In genomic region chr1:159945483-159946241, GRCh38 we compare ENCODE assay signal across 8 cellular contexts. TPM values are rescaled to one million over a fixed set of nuclear protein-coding genes. Genes with fewer than 3 reads are reported as not detected.
DNase-seq lines count a peak whose midpoint lies in the region; ATAC-seq, FAIRE-seq and TF ChIP-seq lines count a peak whose summit lies in the region.

IGSF9 (minus strand) TSS chr1:159945613; CDS start chr1:159943454, 2,159 bp downstream.

- H3K36me3 ChIP-seq in A673 (ENCODE audit: insufficient read depth, low read length, poor library complexity, severe bottlenecking), result no peaks in the 10 kb centered on the region
- peaks cover 3% of the 10 kb centered on the region for H3K36me3 ChIP-seq in bronchial epithelial cell (ENCODE audit: control insufficient read depth, insufficient read depth, low read length)
- H3K36me3 ChIP-seq in spleen, result no peaks in the 10 kb centered on the region

- H3K4me1 ChIP-seq in A673 (ENCODE audit: insufficient read depth, low read length, poor library complexity, severe bottlenecking) (peaks cover 6% of the 10 kb centered on the region), spleen (peaks cover 0 to 18% (median 12%) of the 10 kb centered on the region in 6 donors)

- 3 to 5% (median 3%) methylated on average over 43 to 58 of the region's 58 CpGs for WGBS in spleen, 5 donors

- H3K27ac ChIP-seq in A673 (ENCODE audit: low read depth, low read length, poor library complexity, severe bottlenecking) (no peak within 1 kb of the TSS), spleen (no peak within 1 kb of the TSS)

- no peak for FAIRE-seq in bronchial epithelial cell (lab: Jason Lieb, UNC)

- CTCF ChIA-PET in A673 (lab: Charles Lee), result interaction anchor here (0.8 to 1.1 kb wide), 2 partner anchors 62 to 165 kb away, joined by 3 to 7 read pairs; partner anchors contain the start of gene DUSP23

- POLR2A ChIA-PET in A673 (lab: Charles Lee; ENCODE audit: low non-redundant PET), result interaction anchor here (0.6 kb wide), 1 partner anchor 9 kb away, joined by 6 read pairs; no protein-coding TSS in a partner anchor

- ATAC-seq in GM19463 (IDR thresholded peaks at IDR 0.05; ENCODE audit: unreplicated experiment) (peak; percentile 78), GM19452 (IDR thresholded peaks at IDR 0.05; ENCODE audit: unreplicated experiment) (no peak)

- TF ChIP-seq CTCF in A673 (conservative IDR thresholded peaks at IDR 0.05; ENCODE audit: low read depth, low read length) (peak; percentile 78), WI38 (IDR thresholded peaks at IDR 0.05; ENCODE audit: low read depth, low read length) (no peak), bronchial epithelial cell (IDR thresholded peaks at IDR 0.05; ENCODE audit: insufficient read depth, low read length, severe bottlenecking) (peak; percentile 73), spleen (IDR thresholded peaks at IDR 0.05 in 8 of 11, conservative IDR thresholded peaks at IDR 0.05 in 3 of 11) (peak; percentile 9 to 72 (median 55))

- intact Hi-C loops in A673 (cut with micrococcal nuclease; ENCODE audit: unreplicated experiment) (no loop called here), spleen (cut with DNase I; ENCODE audit: low total_unique reads) (no loop called here)

- no peaks in the 10 kb centered on the region for H3K27me3 ChIP-seq in A673 (replicated peaks; ENCODE audit: insufficient read depth, low read depth, low read length, poor library complexity)
- no peaks in the 10 kb centered on the region for H3K27me3 ChIP-seq in bronchial epithelial cell (ENCODE audit: control insufficient read depth, insufficient read depth, low read length)
- H3K27me3 ChIP-seq in spleen (replicated peaks in 1 of 7), result peaks cover 0 to 54% (median 21%) of the 10 kb centered on the region in 7 donors

- H3K9me3 ChIP-seq in A673 (ENCODE audit: low read depth, low read length, poor library complexity, severe bottlenecking) (no peaks in the 10 kb centered on the region), spleen (no peaks in the 10 kb centered on the region)

- DNase-seq in A673 (ENCODE audit: low spot score) (peak; percentile 95), NCI-H187 treated with DMSO at 0.1 percent for 48 hours (lab: John Stamatoyannopoulos, UW) (peak; percentile 91), bronchial epithelial cell (ENCODE audit: low read depth) (peak; percentile 95), inferior parietal cortex (ENCODE audit: extremely low spot score) (peak; percentile 57), spleen (peak; percentile 90)

- H3K4me3 ChIP-seq in A673 (ENCODE audit: low read depth, low read length, poor library complexity, severe bottlenecking) (peak within 1 kb of the TSS; percentile 53), WI38 (ENCODE audit: low read depth, low read length) (peak within 1 kb of the TSS; percentile 17; the same call in 1 of the 2 replicates), bronchial epithelial cell (ENCODE audit: low read depth, low read length) (peak within 1 kb of the TSS; percentile 62), spleen (peak within 1 kb of the TSS in 7 of 8 donors; percentile 2 to 63 (median 33))

- no peak for TF ChIP-seq POLR2A in spleen (IDR thresholded peaks at IDR 0.05)

- no TSS peak for BruUV-seq in A673 (replicated peaks; lab: Mats Ljungman, UMichigan)

RNA-seq across cellular contexts. Expression of gene IGSF9, which starts in this region (rescaled TPM):
- total RNA-seq in A673 (2021) (6.5 and 7.1 TPM in 2 replicates), bronchial epithelial cell (6.3 and 16.8 TPM in 2 replicates), spleen (1 to 10 TPM in 4 of 7 donors, under 1 TPM in 3; 0.64 to 2.1 (median 1.1) TPM)
- polyA plus RNA-seq in spleen, result under 1 TPM; 0.12 to 0.80 (median 0.46) TPM
